Comparison of ENCODE assay signal across 1 cellular context in genomic region chr2:112645396-112646101, GRCh38.
TF ChIP-seq lines count a peak whose summit lies in the region.

Gene SLC20A1, plus strand, starts transcription at chr2:112645939. Its CDS starts 890 bp downstream, at chr2:112646829.

TF ChIP-seq in HepG2, 621 proteins besides CTCF, POLR2A, EP300 and RAD21 (continued from another document and continues in another):
- no peak for TF ChIP-seq TIGD3 (CRISPR knock-in tag; IDR thresholded peaks at IDR 0.05; ENCODE audit: borderline replicate concordance)
- TF ChIP-seq SRSF4 (IDR thresholded peaks at IDR 0.05; ENCODE audit: low read depth, low read length, poor library complexity, severe bottlenecking), result no peak
- TF ChIP-seq ZFP37 (CRISPR knock-in tag; IDR thresholded peaks at IDR 0.05; ENCODE audit: borderline replicate concordance), result 0 out of 2 replicates have a peak, but pooled peaks have one; percentile 75
- TF ChIP-seq HOXD1 (CRISPR knock-in tag; IDR thresholded peaks at IDR 0.05), result peak; percentile 72
- peak; percentile 54; the same call in 1 of the 2 replicates for TF ChIP-seq FOXP4 (CRISPR knock-in tag; IDR thresholded peaks at IDR 0.05)
- no peak for TF ChIP-seq JARID2 (CRISPR knock-in tag; IDR thresholded peaks at IDR 0.05; ENCODE audit: insufficient replicate concordance)
- peak; percentile 20; the same call in 1 of the 2 replicates for TF ChIP-seq ATF3 (CRISPR knock-in tag; IDR thresholded peaks at IDR 0.05)
- no peak for TF ChIP-seq TARDBP (CRISPR knock-in tag; IDR thresholded peaks at IDR 0.05)
- peak; percentile 96; the same call in 1 of the 2 replicates for TF ChIP-seq KLF12 (CRISPR knock-in tag; IDR thresholded peaks at IDR 0.05; ENCODE audit: borderline replicate concordance)
- TF ChIP-seq ZNF562 (CRISPR knock-in tag; IDR thresholded peaks at IDR 0.05; ENCODE audit: borderline replicate concordance), result no peak
- TF ChIP-seq MXD4 (CRISPR knock-in tag; IDR thresholded peaks at IDR 0.05), result peak; percentile 99
- peak; percentile 58; the same call in 1 of the 2 replicates for TF ChIP-seq ARID5B (CRISPR knock-in tag; IDR thresholded peaks at IDR 0.05)
- TF ChIP-seq SNAPC5 (CRISPR knock-in tag; IDR thresholded peaks at IDR 0.05; ENCODE audit: borderline replicate concordance), result no peak
- TF ChIP-seq ZKSCAN8 (CRISPR knock-in tag; IDR thresholded peaks at IDR 0.05; ENCODE audit: borderline replicate concordance), result no peak; the same call in 1 of the 2 replicates
- no peak for TF ChIP-seq ZNF850 (CRISPR knock-in tag; conservative IDR thresholded peaks at IDR 0.05)
- TF ChIP-seq SRF (IDR thresholded peaks at IDR 0.05; ENCODE audit: low read depth, low read length), result no peak
- TF ChIP-seq ZNF17 (CRISPR knock-in tag; IDR thresholded peaks at IDR 0.05), result no peak
- TF ChIP-seq ZNF142 (CRISPR knock-in tag; IDR thresholded peaks at IDR 0.05), result peak; percentile 90; the same call in 1 of the 2 replicates
- TF ChIP-seq ASH2L (IDR thresholded peaks at IDR 0.05; ENCODE audit: insufficient read length, low read depth, low read length), result peak; percentile 7
- TF ChIP-seq ZNF317 (CRISPR knock-in tag; IDR thresholded peaks at IDR 0.05), result no peak
- no peak; the same call in 1 of the 2 replicates for TF ChIP-seq NFKBIZ (CRISPR knock-in tag; IDR thresholded peaks at IDR 0.05)
- no peak for TF ChIP-seq ZFYVE20 (CRISPR knock-in tag; IDR thresholded peaks at IDR 0.05; ENCODE audit: borderline replicate concordance, low read depth)
- TF ChIP-seq ZHX1 (CRISPR knock-in tag; IDR thresholded peaks at IDR 0.05; ENCODE audit: low read depth), result no peak
- peak; percentile 36 to 88; a peak in 3 of 4 replicates for TF ChIP-seq NR2F1 (CRISPR knock-in tag; IDR thresholded peaks at IDR 0.05)
- no peak for TF ChIP-seq MBD4 (IDR thresholded peaks at IDR 0.05; ENCODE audit: borderline replicate concordance, low read length)
- no peak for TF ChIP-seq FOXA1 (IDR thresholded peaks at IDR 0.05)
- 0 out of 2 replicates have a peak, but pooled peaks have one; percentile 17 for TF ChIP-seq FOXA1 (CRISPR knock-in tag; IDR thresholded peaks at IDR 0.05)
- 0 out of 2 replicates have a peak, but pooled peaks have one; percentile 50 for TF ChIP-seq PAXIP1 (CRISPR knock-in tag; conservative IDR thresholded peaks at IDR 0.05)
- TF ChIP-seq POLR2G (IDR thresholded peaks at IDR 0.05; ENCODE audit: low read depth, low read length), result peak; percentile 99
- no peak for TF ChIP-seq PHF20 (CRISPR knock-in tag; IDR thresholded peaks at IDR 0.05)
- no peak for TF ChIP-seq TOPORS (CRISPR knock-in tag; IDR thresholded peaks at IDR 0.05)
- TF ChIP-seq HOXA5 (CRISPR knock-in tag; IDR thresholded peaks at IDR 0.05), result peak; percentile 87
- no peak for TF ChIP-seq ZNF44 (CRISPR knock-in tag; IDR thresholded peaks at IDR 0.05)
- TF ChIP-seq GMEB1 (CRISPR knock-in tag; IDR thresholded peaks at IDR 0.05; ENCODE audit: borderline replicate concordance), result peak; percentile 81
- TF ChIP-seq SNRNP70 (IDR thresholded peaks at IDR 0.05; ENCODE audit: low read depth, low read length), result no peak
